In the genomic region with DNA sequence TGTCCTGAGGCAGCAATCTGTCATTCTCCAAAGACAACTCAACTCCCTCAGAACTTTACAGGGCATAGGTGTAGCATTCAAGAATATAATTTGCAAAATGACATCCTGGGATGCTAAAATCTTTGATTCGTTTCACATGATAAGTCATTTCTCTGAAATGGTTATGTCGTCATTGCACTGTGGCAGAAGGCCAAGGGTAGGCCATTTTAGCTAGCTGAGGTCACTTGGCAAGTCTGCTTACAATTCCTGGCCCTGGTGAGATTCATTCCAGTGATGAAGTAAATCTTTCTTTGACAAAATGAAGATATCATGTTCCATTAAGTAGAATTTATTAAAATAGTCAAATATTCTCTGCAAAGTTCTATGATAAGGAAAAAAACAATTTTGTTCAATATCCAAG, we compare ENCODE assay signal across 20 cellular contexts.
"Had no signal": no experiment of that assay in that cellular context is flagged by ENCODE, and none has a peak within 500 bp of the region (broad histone marks: within the 10 kb centered on the region; RNA-seq: fewer than 3 reads in every experiment).

No MANE protein-coding gene starts in this region.

- H3K36me3 Mint-ChIP-seq: activated CD4-positive, alpha-beta memory T cell treated with anti-CD3 and anti-CD28 coated beads for 36 hours; activated naive CD4-positive, alpha-beta T cell treated with anti-CD3 and anti-CD28 coated beads, Interleukin-2, amount 10 ng/mL, durations not matched to agents 7 days and 5 days; activated naive CD8-positive, alpha-beta T cell treated with anti-CD3 and anti-CD28 coated beads for 36 hours; T-cell had no signal

- H3K27me3 Mint-ChIP-seq: activated CD4-positive, alpha-beta memory T cell treated with anti-CD3 and anti-CD28 coated beads for 36 hours; activated CD4-positive, alpha-beta T cell treated with anti-CD3 and anti-CD28 coated beads, Interleukin-2, amount 10 ng/mL, durations not matched to agents 7 days and 5 days; activated naive CD4-positive, alpha-beta T cell treated with anti-CD3 and anti-CD28 coated beads, Interleukin-2, amount 10 ng/mL, durations not matched to agents 7 days and 5 days; activated naive CD8-positive, alpha-beta T cell treated with anti-CD3 and anti-CD28 coated beads for 36 hours; T-cell had no signal

- H3K9ac ChIP-seq: KMS-11 had no signal

- H3K4me3 ChIP-seq: SK-N-MC had no signal

- H3K27ac ChIP-seq: KMS-11, SK-N-MC had no signal

- DNase-seq: activated CD4-positive, alpha-beta memory T cell treated with anti-CD3 and anti-CD28 coated beads for 36 hours; activated CD4-positive, alpha-beta T cell treated with anti-CD3 and anti-CD28 coated beads, Interleukin-2, amount 10 ng/mL, durations not matched to agents 7 days and 5 days; activated CD4-positive, CD25-positive, alpha-beta regulatory T cell; activated CD8-positive, alpha-beta memory T cell treated with anti-CD3 and anti-CD28 coated beads for 24 hours; activated gamma-delta T cell treated with Interleukin-2 at 50 U/mL for 16 hours; activated naive CD4-positive, alpha-beta T cell treated with anti-CD3 and anti-CD28 coated beads, Interleukin-2, amount 10 ng/mL, durations not matched to agents 7 days and 5 days; activated naive CD8-positive, alpha-beta T cell treated with anti-CD3 and anti-CD28 coated beads for 36 hours; activated T-cell treated with anti-CD3 and anti-CD28 coated beads, Interleukin-2, amount 50 U/mL, for 4 hours; anterior cingulate cortex; central memory CD4-positive, alpha-beta T cell; NCI-H1930; NCI-H345; NCI-H510A; NCI-H526 treated with DMSO at 0.1 percent for 48 hours; NCI-H82; T-cell; T-helper 2 cell; T1000 had no signal

- H3K4me2 ChIP-seq: KMS-11 had no signal

- H3K4me3 Mint-ChIP-seq: activated CD4-positive, alpha-beta memory T cell treated with anti-CD3 and anti-CD28 coated beads for 36 hours; activated CD4-positive, alpha-beta T cell treated with anti-CD3 and anti-CD28 coated beads, Interleukin-2, amount 10 ng/mL, durations not matched to agents 7 days and 5 days; activated naive CD4-positive, alpha-beta T cell treated with anti-CD3 and anti-CD28 coated beads, Interleukin-2, amount 10 ng/mL, durations not matched to agents 7 days and 5 days; activated naive CD8-positive, alpha-beta T cell treated with anti-CD3 and anti-CD28 coated beads for 36 hours; activated T-cell treated with anti-CD3 and anti-CD28 coated beads, Interleukin-2, amount 50 U/mL, for 4 hours; T-cell had no signal

- ATAC-seq: activated T-cell treated with anti-CD3 and anti-CD28 coated beads, Interleukin-2, amount 50 U/mL, for 4 hours; T-cell had no signal

- H3K4me1 Mint-ChIP-seq: activated CD4-positive, alpha-beta T cell treated with anti-CD3 and anti-CD28 coated beads, Interleukin-2, amount 10 ng/mL, durations not matched to agents 7 days and 5 days; activated naive CD4-positive, alpha-beta T cell treated with anti-CD3 and anti-CD28 coated beads, Interleukin-2, amount 10 ng/mL, durations not matched to agents 7 days and 5 days; activated naive CD8-positive, alpha-beta T cell treated with anti-CD3 and anti-CD28 coated beads for 36 hours; T-cell had no signal

- H3K27ac Mint-ChIP-seq: activated CD4-positive, alpha-beta memory T cell treated with anti-CD3 and anti-CD28 coated beads for 36 hours; activated CD4-positive, alpha-beta T cell treated with anti-CD3 and anti-CD28 coated beads, Interleukin-2, amount 10 ng/mL, durations not matched to agents 7 days and 5 days; activated naive CD4-positive, alpha-beta T cell treated with anti-CD3 and anti-CD28 coated beads, Interleukin-2, amount 10 ng/mL, durations not matched to agents 7 days and 5 days; activated naive CD8-positive, alpha-beta T cell treated with anti-CD3 and anti-CD28 coated beads for 36 hours; T-cell had no signal
